ENCODE assay signal across 8 cellular contexts in genomic region chr1:211260161-211261107, GRCh38. TPM values are rescaled to one million over a fixed set of nuclear protein-coding genes. Genes with fewer than 3 reads are reported as not detected.
DNase-seq lines count a peak whose midpoint lies in the region; ATAC-seq, FAIRE-seq and TF ChIP-seq lines count a peak whose summit lies in the region.

No MANE protein-coding gene starts in this region.

- no peaks in the 10 kb centered on the region for H3K9me3 ChIP-seq in SK-N-MC (ENCODE audit: low read depth, low read length)

- ATAC-seq in omental fat pad (ENCODE audit: low FRiP score), result peak; percentile 57

- H3K4me3 ChIP-seq in SK-N-MC, result peak overlapping the region; percentile 98

- H3K27ac ChIP-seq in SK-N-MC (peak overlapping the region; percentile 79), temporal lobe (ENCODE audit: low read depth, low read length) (peak overlapping the region; percentile 87)

- in situ Hi-C loops in G401 (cut with HindIII; ENCODE audit: low sequenced_read_pairs), result no loop called here

- FAIRE-seq in H54 (lab: Jason Lieb, UNC), result no peak

- H3K36me3 ChIP-seq in SK-N-MC (ENCODE audit: insufficient read depth, low read length), result peaks cover 18% of the 10 kb centered on the region

- DNase-seq in G401 (ENCODE audit: low spot score) (peak; percentile 88), H54 (ENCODE audit: insufficient read length, low spot score) (peak; percentile 52), M059J (ENCODE audit: low read depth) (peak; percentile 87), SK-N-MC (ENCODE audit: low read depth, low spot score) (no peak), globus pallidus (ENCODE audit: low spot score) (peak; percentile 87), omental fat pad (ENCODE audit: low spot score) (peak; percentile 83)
- DNase-seq in activated naive CD4-positive, alpha-beta T cell treated with anti-CD3 and anti-CD28 coated beads, Interleukin-2, amount 50 U/mL, for 16 hours, result peak; percentile 65

- H3K9ac ChIP-seq in SK-N-MC (ENCODE audit: insufficient read length), result peak overlapping the region; percentile 81

- TF ChIP-seq POLR2A in H54 (IDR thresholded peaks at IDR 0.05; ENCODE audit: low read depth, low read length), result peak; percentile 64

- TF ChIP-seq CTCF in omental fat pad (IDR thresholded peaks at IDR 0.05), result no peak

RNA-seq across cellular contexts. Expression of gene RCOR3, which starts 1.3 kb away (rescaled TPM):
- 8.1 TPM in 2 replicates for total RNA-seq in G401 (2014; rRNA removed; shearing (Covaris generic))
- total RNA-seq in M059J (2014; rRNA removed; shearing (Covaris generic)), result 13.5 and 20.7 TPM in 2 replicates
- total RNA-seq in omental fat pad (10 to 100 TPM; 20.5 to 45.6 (median 31.0) TPM), temporal lobe (32.5 TPM)
